ENCODE assay signal across 1 cellular context in genomic region chr4:145505945-145506344, GRCh38.
A peak's percentile ranks its signal among the peaks of the same experiment; 100 is the strongest.
TF ChIP-seq lines count a peak whose summit lies in the region.

No MANE protein-coding gene starts in this region.

TF ChIP-seq in HepG2, 621 proteins besides CTCF, POLR2A, EP300 and RAD21:
- TF ChIP-seq, protein P1, sequence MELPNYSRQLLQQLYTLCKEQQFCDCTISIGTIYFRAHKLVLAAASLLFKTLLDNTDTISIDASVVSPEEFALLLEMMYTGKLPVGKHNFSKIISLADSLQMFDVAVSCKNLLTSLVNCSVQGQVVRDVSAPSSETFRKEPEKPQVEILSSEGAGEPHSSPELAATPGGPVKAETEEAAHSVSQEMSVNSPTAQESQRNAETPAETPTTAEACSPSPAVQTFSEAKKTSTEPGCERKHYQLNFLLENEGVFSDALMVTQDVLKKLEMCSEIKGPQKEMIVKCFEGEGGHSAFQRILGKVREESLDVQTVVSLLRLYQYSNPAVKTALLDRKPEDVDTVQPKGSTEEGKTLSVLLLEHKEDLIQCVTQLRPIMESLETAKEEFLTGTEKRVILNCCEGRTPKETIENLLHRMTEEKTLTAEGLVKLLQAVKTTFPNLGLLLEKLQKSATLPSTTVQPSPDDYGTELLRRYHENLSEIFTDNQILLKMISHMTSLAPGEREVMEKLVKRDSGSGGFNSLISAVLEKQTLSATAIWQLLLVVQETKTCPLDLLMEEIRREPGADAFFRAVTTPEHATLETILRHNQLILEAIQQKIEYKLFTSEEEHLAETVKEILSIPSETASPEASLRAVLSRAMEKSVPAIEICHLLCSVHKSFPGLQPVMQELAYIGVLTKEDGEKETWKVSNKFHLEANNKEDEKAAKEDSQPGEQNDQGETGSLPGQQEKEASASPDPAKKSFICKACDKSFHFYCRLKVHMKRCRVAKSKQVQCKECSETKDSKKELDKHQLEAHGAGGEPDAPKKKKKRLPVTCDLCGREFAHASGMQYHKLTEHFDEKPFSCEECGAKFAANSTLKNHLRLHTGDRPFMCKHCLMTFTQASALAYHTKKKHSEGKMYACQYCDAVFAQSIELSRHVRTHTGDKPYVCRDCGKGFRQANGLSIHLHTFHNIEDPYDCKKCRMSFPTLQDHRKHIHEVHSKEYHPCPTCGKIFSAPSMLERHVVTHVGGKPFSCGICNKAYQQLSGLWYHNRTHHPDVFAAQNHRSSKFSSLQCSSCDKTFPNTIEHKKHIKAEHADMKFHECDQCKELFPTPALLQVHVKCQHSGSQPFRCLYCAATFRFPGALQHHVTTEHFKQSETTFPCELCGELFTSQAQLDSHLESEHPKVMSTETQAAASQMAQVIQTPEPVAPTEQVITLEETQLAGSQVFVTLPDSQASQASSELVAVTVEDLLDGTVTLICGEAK (IDR thresholded peaks at IDR 0.05): peak; percentile 88
- TF ChIP-seq, protein P1 (CRISPR knock-in tag; IDR thresholded peaks at IDR 0.05): peak; percentile 97
- TF ChIP-seq, protein P2, sequence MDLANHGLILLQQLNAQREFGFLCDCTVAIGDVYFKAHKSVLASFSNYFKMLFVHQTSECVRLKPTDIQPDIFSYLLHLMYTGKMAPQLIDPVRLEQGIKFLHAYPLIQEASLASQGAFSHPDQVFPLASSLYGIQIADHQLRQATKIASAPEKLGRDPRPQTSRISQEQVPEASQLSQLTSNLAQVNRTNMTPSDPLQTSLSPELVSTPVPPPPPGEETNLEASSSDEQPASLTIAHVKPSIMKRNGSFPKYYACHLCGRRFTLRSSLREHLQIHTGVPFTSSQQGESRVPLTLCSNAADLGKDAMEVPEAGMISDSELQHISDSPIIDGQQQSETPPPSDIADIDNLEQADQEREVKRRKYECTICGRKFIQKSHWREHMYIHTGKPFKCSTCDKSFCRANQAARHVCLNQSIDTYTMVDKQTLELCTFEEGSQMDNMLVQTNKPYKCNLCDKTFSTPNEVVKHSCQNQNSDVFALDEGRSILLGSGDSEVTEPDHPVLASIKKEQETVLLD (CRISPR knock-in tag; IDR thresholded peaks at IDR 0.05; ENCODE audit: low read depth): no peak
